Comparison of ENCODE assay signal across 9 cellular contexts in genomic region chr12:75706786-75707605, GRCh38.
DNase-seq lines count a peak whose midpoint lies in the region; ATAC-seq and TF ChIP-seq lines count a peak whose summit lies in the region.
"Had no signal": no experiment of that assay in that cellular context is flagged by ENCODE, and none has a peak within 500 bp of the region (broad histone marks: within the 10 kb centered on the region; RNA-seq: fewer than 3 reads in every experiment).

No MANE protein-coding gene starts in this region.

- H3K9ac ChIP-seq in BLaER1 (no peak overlapping the region), mesenchymal stem cell (ENCODE audit: low read length) (peak overlapping the region; percentile 78)

- H2AK5ac ChIP-seq in mesenchymal stem cell (ENCODE audit: low read length, severe bottlenecking), result peak overlapping the region; percentile 56

- no peak overlapping the region for H2BK15ac ChIP-seq in mesenchymal stem cell (ENCODE audit: low read depth, poor library complexity, severe bottlenecking)

- H2BK120ac ChIP-seq in mesenchymal stem cell (ENCODE audit: low read depth, low read length), result peak overlapping the region; percentile 34

- H3K14ac ChIP-seq in mesenchymal stem cell (ENCODE audit: low read length in 2 of 2), result no peak overlapping the region

- no peak for TF ChIP-seq CTCF in astrocyte of the spinal cord (IDR thresholded peaks at IDR 0.05; ENCODE audit: low read depth, low read length)

- peak overlapping the region; percentile 60 for H3K4me2 ChIP-seq in BLaER1
- no peak overlapping the region for H3K4me2 ChIP-seq in mesenchymal stem cell (ENCODE audit: low read length, poor library complexity, severe bottlenecking)

- no peaks in the 10 kb centered on the region for H3K27me3 ChIP-seq in BLaER1
- H3K27me3 ChIP-seq in mesenchymal stem cell (ENCODE audit: control insufficient read depth in 1 of 2, insufficient read depth in 1 of 2, low read length in 2 of 2), result no peaks in the 10 kb centered on the region

- peak overlapping the region; percentile 12 to 20 for H2BK12ac ChIP-seq in mesenchymal stem cell (ENCODE audit: low read length in 2 of 2)

- no peak overlapping the region for H4K91ac ChIP-seq in mesenchymal stem cell (ENCODE audit: low read length)

- no peaks in the 10 kb centered on the region for H3K9me3 ChIP-seq in BLaER1
- H3K9me3 ChIP-seq in mesenchymal stem cell (ENCODE audit: control insufficient read depth, low read length), result no peaks in the 10 kb centered on the region

- H2AFZ ChIP-seq in mesenchymal stem cell (ENCODE audit: low read depth, low read length), result no peak overlapping the region

- in situ Hi-C loops in astrocyte of the spinal cord (cut with HindIII; ENCODE audit: low sequenced_read_pairs), result no loop called here

- H4K20me1 ChIP-seq in BLaER1, result no peaks in the 10 kb centered on the region

- no peak overlapping the region for H3K4ac ChIP-seq in mesenchymal stem cell (ENCODE audit: low read depth in 1 of 2, low read length in 2 of 2)

- H3K4me1 ChIP-seq in BLaER1 (peaks cover 36% of the 10 kb centered on the region), mesenchymal stem cell (ENCODE audit: control insufficient read depth, insufficient read depth, low read depth, low read length) (peaks cover 1% of the 10 kb centered on the region)

- H3K4me3 ChIP-seq in BLaER1 (no peak overlapping the region), astrocyte of the spinal cord (ENCODE audit: low read depth, low read length) (no peak overlapping the region), mesenchymal stem cell (ENCODE audit: insufficient read depth in 1 of 2, low read depth in 1 of 2, low read length in 2 of 2) (peak overlapping the region in 1 of 2 experiments; percentile 23)

- peak overlapping the region in 1 of 2 experiments; percentile 26 for H3K18ac ChIP-seq in mesenchymal stem cell (ENCODE audit: low read depth in 1 of 2, low read length in 2 of 2)

- WGBS in mesenchymal stem cell, result 83% methylated on average over 5 of the region's 8 CpGs

- H4K8ac ChIP-seq in mesenchymal stem cell (ENCODE audit: low read length), result peak overlapping the region; percentile 64

- no peaks in the 10 kb centered on the region for H3K36me3 ChIP-seq in BLaER1
- H3K36me3 ChIP-seq in mesenchymal stem cell (ENCODE audit: control insufficient read depth in 1 of 2, insufficient read depth in 2 of 2, low read depth in 1 of 2, low read length in 2 of 2), result no peaks in the 10 kb centered on the region

- no peak overlapping the region for H3K27ac ChIP-seq in BLaER1
- peak overlapping the region; percentile 99 for H3K27ac ChIP-seq in mesenchymal stem cell (ENCODE audit: low read length, poor library complexity, severe bottlenecking)

- ATAC-seq in HG02970 (IDR thresholded peaks at IDR 0.05; ENCODE audit: low FRiP score, unreplicated experiment) (no peak), GM21723 (IDR thresholded peaks at IDR 0.05; ENCODE audit: unreplicated experiment) (no peak)

- H3K23ac ChIP-seq in mesenchymal stem cell (ENCODE audit: low read length in 2 of 2), result no peak overlapping the region

- peak overlapping the region; percentile 1 for H2BK5ac ChIP-seq in mesenchymal stem cell (ENCODE audit: low read depth, low read length, poor library complexity, severe bottlenecking)

- DNase-seq in HT1080 (ENCODE audit: low read depth) (peak; percentile 83), astrocyte of the spinal cord (ENCODE audit: low read depth, low spot score) (peak; percentile 77), mesenchymal stem cell (peak; percentile 83), SHP77 treated with DMSO at 0.1 percent for 48 hours (lab: John Stamatoyannopoulos, UW) (no peak), GM19240 (ENCODE audit: insufficient read length, low spot score) (no peak)
- DNase-seq: NCI-H146 had no signal

- no peaks in the 10 kb centered on the region for H3K79me1 ChIP-seq in mesenchymal stem cell (replicated peaks; ENCODE audit: low read length, poor library complexity, severe bottlenecking)

Comparison
In these comparisons a context has a peak if more than half of its experiments do, and no peak if none do; other contexts are left out.
1. DNase-seq: peak in HT1080 (single experiment), astrocyte of the spinal cord (single experiment) and mesenchymal stem cell (single experiment); none in SHP77 treated with DMSO at 0.1 percent for 48 hours (single experiment) and GM19240 (single experiment).